Comparison of ENCODE assay signal across 8 cellular contexts in the genomic region with DNA sequence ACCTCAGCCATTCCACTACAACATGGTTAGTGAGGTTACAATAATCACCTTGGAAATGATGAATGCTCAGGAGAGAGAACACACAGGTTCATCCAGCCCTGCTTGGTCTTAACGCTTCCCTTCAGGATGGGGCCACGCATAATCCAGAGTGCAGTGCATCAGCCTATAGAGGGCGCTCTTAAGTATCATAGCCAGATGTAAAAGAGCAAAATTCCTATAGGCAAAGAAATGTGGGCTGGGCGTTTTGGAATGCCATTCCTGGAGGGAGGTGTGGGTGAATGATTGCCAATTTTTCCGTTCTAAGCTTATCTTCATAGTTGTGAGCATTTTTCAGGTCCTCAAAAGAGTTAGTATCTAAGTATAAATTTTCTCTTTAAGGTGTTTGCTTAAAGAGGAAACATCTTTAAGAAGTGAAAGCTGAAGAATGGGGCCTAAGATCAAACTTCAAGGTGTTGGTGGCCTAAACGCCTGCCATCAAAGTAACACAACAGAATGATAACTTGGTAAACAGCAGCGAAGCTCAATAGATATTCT. TPM values are rescaled to one million over a fixed set of nuclear protein-coding genes. Genes with fewer than 3 reads are reported as not detected.
A peak's percentile ranks its signal among the peaks of the same experiment; 100 is the strongest.
DNase-seq lines count a peak whose midpoint lies in the region; ATAC-seq, FAIRE-seq and TF ChIP-seq lines count a peak whose summit lies in the region.

No MANE protein-coding gene starts in this region.

- ATAC-seq in GM21390 (IDR thresholded peaks at IDR 0.05; ENCODE audit: unreplicated experiment) = no peak

- no peak for FAIRE-seq in small intestine (lab: Jason Lieb, UNC)

- no peak overlapping the region for H3K4me3 ChIP-seq in HEK293 (ENCODE audit: low read depth, low read length)
- peak overlapping the region; percentile 47; the same call in 1 of the 2 replicates for H3K4me3 ChIP-seq in iPS-20b (ENCODE audit: low read length)
- peak overlapping the region in 1 of 2 donors; percentile 46 for H3K4me3 ChIP-seq in small intestine (ENCODE audit: low read depth in 1 of 2, low read length in 2 of 2)

- POLR2A ChIA-PET in HEK293 (lab: Yijun Ruan, JAX) = no interaction called here

- CTCF ChIA-PET in HEK293 (lab: Yijun Ruan, JAX) = interaction anchor here (0.6 to 5.4 kb wide), 49 partner anchors 9 to 1167 kb away, joined by 3 to 63 read pairs (median 4); no protein-coding TSS in a partner anchor

- no peaks in the 10 kb centered on the region for H3K9me3 ChIP-seq in HEK293 (ENCODE audit: control insufficient read depth, insufficient read depth, low read depth, low read length)
- no peaks in the 10 kb centered on the region for H3K9me3 ChIP-seq in iPS-20b (ENCODE audit: insufficient read depth, low read depth, low read length)
- no peaks in the 10 kb centered on the region for H3K9me3 ChIP-seq in small intestine (ENCODE audit: control insufficient read depth, low read depth)

- H3K4me1 ChIP-seq in HEK293 (ENCODE audit: control insufficient read depth, insufficient read depth, low read length) (no peaks in the 10 kb centered on the region), iPS-20b (ENCODE audit: insufficient read depth, low read length) (peaks cover 51% of the 10 kb centered on the region), small intestine (ENCODE audit: control insufficient read depth in 2 of 2, insufficient read depth in 1 of 2, low read depth in 1 of 2, low read length in 1 of 2) (peaks cover 0 to 4% of the 10 kb centered on the region in 2 donors)

- WGBS in small intestine, 3 donors = 43 to 55% (median 45%) methylated on average over 7 of the region's 7 CpGs

- H3K27ac ChIP-seq in HEK293 (ENCODE audit: extremely low read depth, low read depth, low read length) = no peak overlapping the region
- H3K27ac ChIP-seq in VCaP = no peak overlapping the region
- no peak overlapping the region for H3K27ac ChIP-seq in iPS-20b (ENCODE audit: low read length)
- H3K27ac ChIP-seq in small intestine (ENCODE audit: low read depth in 1 of 2, low read length in 1 of 2) = no peak overlapping the region

- TF ChIP-seq CTCF in HEK293 (tag by site-specific recombination; IDR thresholded peaks at IDR 0.05) = no peak
- peak; percentile 33 for TF ChIP-seq CTCF in VCaP (conservative IDR thresholded peaks at IDR 0.05)

- H3K27me3 ChIP-seq in iPS-20b (ENCODE audit: insufficient read depth, low read length) (no peaks in the 10 kb centered on the region), small intestine (ENCODE audit: control insufficient read depth in 2 of 2, insufficient read depth in 2 of 2, low read length in 2 of 2) (no peaks in the 10 kb centered on the region)

- peak overlapping the region; percentile 8; the same call in 1 of the 2 replicates for H3K9ac ChIP-seq in iPS-20b (ENCODE audit: low read depth, low read length)

- H3K36me3 ChIP-seq in HEK293 (ENCODE audit: control insufficient read depth in 2 of 2, insufficient read depth in 1 of 2, low read length in 2 of 2) = no peaks in the 10 kb centered on the region
- H3K36me3 ChIP-seq in iPS-20b (ENCODE audit: insufficient read depth, low read depth, low read length) = no peaks in the 10 kb centered on the region
- H3K36me3 ChIP-seq in small intestine (ENCODE audit: control insufficient read depth in 2 of 2, insufficient read depth in 2 of 2, low read length in 2 of 2) = no peaks in the 10 kb centered on the region

- peak; percentile 11 for DNase-seq in COLO668 (lab: John Stamatoyannopoulos, UW; ENCODE audit: unreplicated experiment)
- DNase-seq in SHP77 treated with DMSO at 0.1 percent for 48 hours (lab: John Stamatoyannopoulos, UW) = no peak
- DNase-seq in small intestine = no peak
- no peak for DNase-seq in NCI-H2196 (lab: John Stamatoyannopoulos, UW; ENCODE audit: unreplicated experiment)

TF ChIP-seq in HEK293, 187 proteins besides CTCF, POLR2A, EP300 and RAD21:
- no peak for TF ChIP-seq ZNF202 (tag by site-specific recombination; IDR thresholded peaks at IDR 0.05; ENCODE audit: borderline replicate concordance)
- TF ChIP-seq INSM2 (tag by site-specific recombination; IDR thresholded peaks at IDR 0.05) = peak; percentile 89
- TF ChIP-seq ZNF366 (tag by site-specific recombination; conservative IDR thresholded peaks at IDR 0.05) = no peak
- TF ChIP-seq ZBTB17 (tag by site-specific recombination; IDR thresholded peaks at IDR 0.05) = 0 out of 2 replicates have a peak, but pooled peaks have one; percentile 22
- TF ChIP-seq IKZF3 (tag by site-specific recombination; IDR thresholded peaks at IDR 0.05) = peak; percentile 34; the same call in 1 of the 2 replicates
- TF ChIP-seq ZNF660 (tag by site-specific recombination; IDR thresholded peaks at IDR 0.05) = peak; percentile 36; the same call in 1 of the 2 replicates

RNA-seq across cellular contexts. Expression of gene RIPOR2, which starts 1.8 kb away (rescaled TPM):
- polyA plus RNA-seq in small intestine = 1 to 10 TPM; 1.6 to 3.1 (median 1.8) TPM
